11 cellular contexts compared by ENCODE assay signal in genomic region chr9:6944093-6944551, GRCh38.
DNase-seq lines count a peak whose midpoint lies in the region; ATAC-seq and TF ChIP-seq lines count a peak whose summit lies in the region.
"Had no signal": no experiment of that assay in that cellular context is flagged by ENCODE, and none has a peak within 500 bp of the region (broad histone marks: within the 10 kb centered on the region; RNA-seq: fewer than 3 reads in every experiment).

No MANE protein-coding gene starts in this region.

- H3K9me3 Mint-ChIP-seq in progenitor cell of endocrine pancreas (ENCODE audit: low read depth), result no peaks in the 10 kb centered on the region

- peak; percentile 67 to 72 for TF ChIP-seq RAD21 in liver (IDR thresholded peaks at IDR 0.05)

- H3K4me1 Mint-ChIP-seq in progenitor cell of endocrine pancreas (ENCODE audit: low read depth), result peaks cover 5% of the 10 kb centered on the region

- H3K36me3 Mint-ChIP-seq in progenitor cell of endocrine pancreas (ENCODE audit: insufficient read depth), result no peaks in the 10 kb centered on the region

- 39% methylated on average over 1 of the region's 1 CpG for WGBS in liver

- DNase-seq in Daoy (ENCODE audit: low read depth), result peak; percentile 44
- peak; percentile 39 for DNase-seq in NCI-H1105 (lab: John Stamatoyannopoulos, UW)
- peak; percentile 86 for DNase-seq in astrocyte of the spinal cord (ENCODE audit: low read depth, low spot score)
- DNase-seq in islet precursor cell, result no peak
- no peak for DNase-seq in progenitor cell of endocrine pancreas (ENCODE audit: low spot score, unreplicated experiment)
- DNase-seq: lower lobe of right lung; NCI-H510A treated with DMSO at 0.1 percent for 48 hours; stimulated activated CD4-positive, alpha-beta T cell treated with anti-CD3 and anti-CD28 coated beads, Interleukin-1b, Interleukin-23, amount 100 ng/mL, for 48 hours had no signal

- H3K9me3 ChIP-seq in liver (ENCODE audit: control insufficient read depth in 4 of 4, low read length in 3 of 4), result no peaks in the 10 kb centered on the region
- H3K9me3 ChIP-seq: lower lobe of right lung had no signal

- H3K36me3 ChIP-seq in liver (ENCODE audit: control insufficient read depth in 4 of 4, insufficient read depth in 3 of 4, low read depth in 1 of 4, low read length in 3 of 4), result no peaks in the 10 kb centered on the region
- H3K36me3 ChIP-seq: lower lobe of right lung had no signal

- H3K27ac Mint-ChIP-seq in progenitor cell of endocrine pancreas, result no peak overlapping the region

- H3K27me3 ChIP-seq in liver (ENCODE audit: control insufficient read depth in 4 of 4, insufficient read depth in 4 of 4, low read length in 3 of 4), result no peaks in the 10 kb centered on the region

- H3K4me3 ChIP-seq in astrocyte of the spinal cord (ENCODE audit: low read depth, low read length) (no peak overlapping the region), liver (ENCODE audit: low read depth in 1 of 3, low read length in 3 of 3) (no peak overlapping the region)
- H3K4me3 ChIP-seq: lower lobe of right lung had no signal

- H3K27ac ChIP-seq in liver (ENCODE audit: low read depth in 1 of 2, low read length in 2 of 2), result no peak overlapping the region
- H3K27ac ChIP-seq: lower lobe of right lung had no signal

- no peak overlapping the region for H3K9ac ChIP-seq in liver (ENCODE audit: low read depth in 1 of 2, low read length in 2 of 2)

- H3K27me3 Mint-ChIP-seq in progenitor cell of endocrine pancreas, result no peaks in the 10 kb centered on the region

- TF ChIP-seq CTCF in astrocyte of the spinal cord (IDR thresholded peaks at IDR 0.05; ENCODE audit: low read depth, low read length), result no peak
- TF ChIP-seq CTCF in liver (IDR thresholded peaks at IDR 0.05; ENCODE audit: low read depth, low read length, missing input control), result no peak
- no peak for TF ChIP-seq CTCF in progenitor cell of endocrine pancreas (IDR thresholded peaks at IDR 0.05; ENCODE audit: unreplicated experiment)

- in situ Hi-C loops in astrocyte of the spinal cord (cut with HindIII; ENCODE audit: low sequenced_read_pairs), result no loop called here

- peaks cover 0 to 4% (median 2%) of the 10 kb centered on the region in 4 donors for H3K4me1 ChIP-seq in liver (ENCODE audit: control insufficient read depth in 4 of 4, insufficient read depth in 4 of 4, low read length in 3 of 4)

- ATAC-seq in HG03045 (IDR thresholded peaks at IDR 0.05; ENCODE audit: unreplicated experiment) (no peak), HG03442 (IDR thresholded peaks at IDR 0.05; ENCODE audit: unreplicated experiment) (no peak)

- no peak overlapping the region for H3K4me3 Mint-ChIP-seq in progenitor cell of endocrine pancreas (ENCODE audit: low read depth)

TF ChIP-seq in liver, 16 proteins besides CTCF, POLR2A, EP300 and RAD21:
- TF ChIP-seq JUND (IDR thresholded peaks at IDR 0.05) (no peak), REST (IDR thresholded peaks at IDR 0.05) (no peak), ATF3 (IDR thresholded peaks at IDR 0.05) (no peak), MAX (IDR thresholded peaks at IDR 0.05) (no peak), ZBTB33 (IDR thresholded peaks at IDR 0.05) (no peak), TAF1 (conservative IDR thresholded peaks at IDR 0.05) (no peak), YY1 (IDR thresholded peaks at IDR 0.05) (no peak), FOXA1 (IDR thresholded peaks at IDR 0.05) (no peak), EGR1 (IDR thresholded peaks at IDR 0.05; ENCODE audit: low read depth in 2 of 2) (no peak), GABPA (IDR thresholded peaks at IDR 0.05 in 1 of 2, conservative IDR thresholded peaks at IDR 0.05 in 1 of 2) (no peak), HNF4G (IDR thresholded peaks at IDR 0.05) (no peak), NR2F2 (IDR thresholded peaks at IDR 0.05) (no peak), FOXA2 (IDR thresholded peaks at IDR 0.05) (no peak), SP1 (IDR thresholded peaks at IDR 0.05) (no peak), HNF4A (conservative IDR thresholded peaks at IDR 0.05) (no peak), RXRA (IDR thresholded peaks at IDR 0.05) (no peak)

Comparison
In these comparisons a context has a peak if more than half of its experiments do, and no peak if none do; other contexts are left out.
1. DNase-seq: peak in Daoy (single experiment), NCI-H1105 (single experiment) and astrocyte of the spinal cord (single experiment); none in islet precursor cell (single experiment) and progenitor cell of endocrine pancreas (single experiment).